Comparison of ENCODE assay signal across 13 cellular contexts in genomic region chr1:29749546-29749945, GRCh38.
DNase-seq lines count a peak whose midpoint lies in the region; ATAC-seq and TF ChIP-seq lines count a peak whose summit lies in the region.
"Had no signal": no experiment of that assay in that cellular context is flagged by ENCODE, and none has a peak within 500 bp of the region (broad histone marks: within the 10 kb centered on the region; RNA-seq: fewer than 3 reads in every experiment).

No MANE protein-coding gene starts in this region.

- H3K27me3 Mint-ChIP-seq in endodermal cell (ENCODE audit: insufficient read depth) (peaks cover 4% of the 10 kb centered on the region), osteocyte (ENCODE audit: unreplicated experiment) (peaks cover 2% of the 10 kb centered on the region), type B pancreatic cell (peaks cover 26% of the 10 kb centered on the region)

- H3K27ac ChIP-seq in cingulate gyrus (ENCODE audit: low read depth, low read length) (peak overlapping the region; percentile 70), endodermal cell (ENCODE audit: low read depth, low read length) (no peak overlapping the region), upper lobe of left lung (no peak overlapping the region)

- H3K27me3 ChIP-seq in endodermal cell (ENCODE audit: control insufficient read depth, insufficient read depth, low read length, poor library complexity, severe bottlenecking): peaks cover 6% of the 10 kb centered on the region
- H3K27me3 ChIP-seq in upper lobe of left lung: no peaks in the 10 kb centered on the region

- TF ChIP-seq CTCF in endodermal cell (conservative IDR thresholded peaks at IDR 0.05): no peak
- TF ChIP-seq CTCF in osteocyte (IDR thresholded peaks at IDR 0.05): no peak
- no peak for TF ChIP-seq CTCF in type B pancreatic cell (conservative IDR thresholded peaks at IDR 0.05)
- TF ChIP-seq CTCF in upper lobe of left lung (IDR thresholded peaks at IDR 0.05): no peak

- H3K4me1 ChIP-seq in endodermal cell (ENCODE audit: control insufficient read depth, insufficient read depth, low read length): no peaks in the 10 kb centered on the region
- H3K4me1 ChIP-seq in upper lobe of left lung: no peaks in the 10 kb centered on the region

- TF ChIP-seq EP300 in upper lobe of left lung (IDR thresholded peaks at IDR 0.05): no peak

- H3K36me3 ChIP-seq in endodermal cell (ENCODE audit: control insufficient read depth, insufficient read depth, low read length) (no peaks in the 10 kb centered on the region), upper lobe of left lung (no peaks in the 10 kb centered on the region)

- DNase-seq in endodermal cell: peak; percentile 17
- peak; percentile 68 for DNase-seq in osteocyte (ENCODE audit: extremely low spot score, unreplicated experiment)
- peak; percentile 16 for DNase-seq in type B pancreatic cell (ENCODE audit: extremely low spot score, unreplicated experiment)
- DNase-seq in activated gamma-delta T cell (lab: John Stamatoyannopoulos, UW): no peak
- DNase-seq in upper lobe of left lung: no peak
- DNase-seq in COR-L47 (lab: John Stamatoyannopoulos, UW): no peak
- DNase-seq: C1 segment of cervical spinal cord, EL, GOT3 had no signal

- H3K9me3 Mint-ChIP-seq in endodermal cell (no peaks in the 10 kb centered on the region), osteocyte (ENCODE audit: unreplicated experiment) (no peaks in the 10 kb centered on the region), type B pancreatic cell (no peaks in the 10 kb centered on the region)
- H3K9me3 Mint-ChIP-seq: CD4-positive, alpha-beta T cell; H9 had no signal

- ATAC-seq in upper lobe of left lung (ENCODE audit: low FRiP score in 2 of 2): no peak

- H3K4me1 Mint-ChIP-seq in endodermal cell (no peaks in the 10 kb centered on the region), osteocyte (ENCODE audit: unreplicated experiment) (no peaks in the 10 kb centered on the region), type B pancreatic cell (ENCODE audit: unreplicated experiment) (no peaks in the 10 kb centered on the region)
- H3K4me1 Mint-ChIP-seq: B cell had no signal

- H3K27ac Mint-ChIP-seq in endodermal cell (no peak overlapping the region), osteocyte (ENCODE audit: unreplicated experiment) (no peak overlapping the region), type B pancreatic cell (no peak overlapping the region)
- H3K27ac Mint-ChIP-seq: B cell; CD4-positive, alpha-beta T cell; H9 had no signal

- H3K9me3 ChIP-seq in endodermal cell (ENCODE audit: control insufficient read depth, low read length) (no peaks in the 10 kb centered on the region), upper lobe of left lung (no peaks in the 10 kb centered on the region)

- H3K9ac ChIP-seq in endodermal cell (ENCODE audit: extremely low read depth, low read length, poor library complexity, severe bottlenecking): no peak overlapping the region

- H3K36me3 Mint-ChIP-seq in endodermal cell (ENCODE audit: low read depth): no peaks in the 10 kb centered on the region
- H3K36me3 Mint-ChIP-seq in osteocyte (ENCODE audit: unreplicated experiment): no peaks in the 10 kb centered on the region
- no peaks in the 10 kb centered on the region for H3K36me3 Mint-ChIP-seq in type B pancreatic cell

- H3K4me3 Mint-ChIP-seq in endodermal cell (no peak overlapping the region), osteocyte (ENCODE audit: unreplicated experiment) (no peak overlapping the region), type B pancreatic cell (no peak overlapping the region)
- H3K4me3 Mint-ChIP-seq: B cell; CD4-positive, alpha-beta T cell; H9 had no signal

- TF ChIP-seq POLR2A in upper lobe of left lung (IDR thresholded peaks at IDR 0.05): no peak

- no peak overlapping the region for H3K4me3 ChIP-seq in endodermal cell (ENCODE audit: low read length)
- no peak overlapping the region for H3K4me3 ChIP-seq in upper lobe of left lung

- 76% methylated on average over 1 of the region's 1 CpG; no CpG with 5 or more reads in 1 of the 2 experiments for WGBS in endodermal cell (ENCODE audit: insufficient coverage in 1 of 2, insufficient read length in 1 of 2), 2 experiments
- WGBS in upper lobe of left lung, 2 donors: 67 to 76% methylated on average over 1 of the region's 1 CpG

Comparison
In these comparisons a context has a peak if more than half of its experiments do, and no peak if none do; other contexts are left out.
1. DNase-seq: peak in endodermal cell (single experiment), osteocyte (single experiment) and type B pancreatic cell (single experiment); none in activated gamma-delta T cell (single experiment), upper lobe of left lung (0 of 2) and COR-L47 (single experiment).